9 cellular contexts compared by ENCODE assay signal in the genomic region with DNA sequence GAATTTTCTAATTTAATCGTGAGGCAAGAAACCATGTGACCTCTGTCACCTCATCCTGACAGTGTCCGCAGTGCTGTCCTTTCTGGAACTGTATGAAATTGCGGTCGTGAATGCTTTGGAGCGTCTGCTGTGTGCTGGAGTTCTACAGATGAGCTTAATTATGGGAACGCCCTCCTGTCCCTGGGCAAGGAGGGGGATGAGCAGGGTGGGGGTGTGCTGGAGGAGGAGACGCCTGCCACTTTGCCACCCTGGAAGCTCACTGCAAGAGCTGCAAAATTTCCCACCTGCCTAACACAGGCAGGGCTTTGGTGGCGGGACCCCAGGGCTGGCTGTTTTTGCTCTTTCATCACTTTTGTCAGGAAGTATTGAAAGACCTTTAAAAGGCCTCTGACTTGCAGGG. TPM values are rescaled to one million over a fixed set of nuclear protein-coding genes. Genes with fewer than 3 reads are reported as not detected.
A peak's percentile ranks its signal among the peaks of the same experiment; 100 is the strongest.
DNase-seq lines count a peak whose midpoint lies in the region; ATAC-seq, FAIRE-seq and TF ChIP-seq lines count a peak whose summit lies in the region.
"Had no signal": no experiment of that assay in that cellular context is flagged by ENCODE, and none has a peak within 500 bp of the region (broad histone marks: within the 10 kb centered on the region; RNA-seq: fewer than 3 reads in every experiment).

No MANE protein-coding gene starts in this region.

- peak overlapping the region; percentile 96 for H3K27ac Mint-ChIP-seq in CD8-positive, alpha-beta T cell
- H3K27ac Mint-ChIP-seq in activated naive CD8-positive, alpha-beta T cell: peak overlapping the region; percentile 97
- peak overlapping the region; percentile 84 to 97 (median 94) for H3K27ac Mint-ChIP-seq in naive thymus-derived CD4-positive, alpha-beta T cell

- no peak for TF ChIP-seq POLR2A in GM12892 (IDR thresholded peaks at IDR 0.05; ENCODE audit: low read depth, low read length)

- H3K27me3 Mint-ChIP-seq in CD8-positive, alpha-beta T cell (ENCODE audit: low read depth): no peaks in the 10 kb centered on the region
- H3K27me3 Mint-ChIP-seq in activated naive CD8-positive, alpha-beta T cell: no peaks in the 10 kb centered on the region
- H3K27me3 Mint-ChIP-seq in naive thymus-derived CD4-positive, alpha-beta T cell: no peaks in the 10 kb centered on the region

- TF ChIP-seq CTCF in CD8-positive, alpha-beta T cell (IDR thresholded peaks at IDR 0.05): no peak

- FAIRE-seq in GM12892 (lab: Jason Lieb, UNC): no peak

- H3K9me3 ChIP-seq in CD8-positive, alpha-beta T cell (ENCODE audit: low read length): no peaks in the 10 kb centered on the region
- H3K9me3 ChIP-seq in KOPT-K1 (ENCODE audit: insufficient read depth, low read length, poor library complexity, severe bottlenecking): peaks cover under 1% of the 10 kb centered on the region
- no peaks in the 10 kb centered on the region for H3K9me3 ChIP-seq in naive thymus-derived CD4-positive, alpha-beta T cell (ENCODE audit: control insufficient read depth in 2 of 3, low read length in 3 of 3)

- intact Hi-C loops in CD8-positive, alpha-beta T cell (cut with DNase I, micrococcal nuclease): no loop called here
- intact Hi-C loops in naive thymus-derived CD4-positive, alpha-beta T cell (cut with micrococcal nuclease): loop anchor here in 1 of 2 donors (5.0 to 10.0 kb wide), 3 partner anchors 286 to 1104 kb away; a partner anchor contains a TSS

- POLR2A ChIA-PET in CD8-positive, alpha-beta T cell (lab: Charles Lee): interaction anchor here (1.5 to 1.6 kb wide), 2 partner anchors 9 to 24 kb away, joined by 3 to 5 read pairs; no protein-coding TSS in a partner anchor
- POLR2A ChIA-PET in naive thymus-derived CD4-positive, alpha-beta T cell (lab: Charles Lee): interaction anchor here (1.2 to 2.4 kb wide), 3 partner anchors 12 to 24 kb away, joined by 5 to 9 read pairs (median 6); no protein-coding TSS in a partner anchor

- peak overlapping the region; percentile 36 for H3K27ac ChIP-seq in CD8-positive, alpha-beta T cell (ENCODE audit: low read depth, low read length)
- peak overlapping the region; percentile 68 for H3K27ac ChIP-seq in KOPT-K1 (ENCODE audit: low read depth, low read length, poor library complexity, severe bottlenecking)
- H3K27ac ChIP-seq in naive thymus-derived CD4-positive, alpha-beta T cell (ENCODE audit: low read depth, low read length): peak overlapping the region; percentile 66

- DNase-seq in CD8-positive, alpha-beta T cell: no peak
- DNase-seq in naive thymus-derived CD4-positive, alpha-beta T cell: no peak
- DNase-seq in LoVo (ENCODE audit: low spot score) (no peak), GM12892 (ENCODE audit: insufficient read length) (no peak)
- DNase-seq: NCI-H1048 had no signal

- no peaks in the 10 kb centered on the region for H3K27me3 ChIP-seq in CD8-positive, alpha-beta T cell (ENCODE audit: insufficient read depth, low read length)
- no peaks in the 10 kb centered on the region for H3K27me3 ChIP-seq in naive thymus-derived CD4-positive, alpha-beta T cell (ENCODE audit: control insufficient read depth in 2 of 2, insufficient read depth in 2 of 2, low read length in 2 of 2)

- no peaks in the 10 kb centered on the region for H3K36me3 ChIP-seq in CD8-positive, alpha-beta T cell (ENCODE audit: insufficient read depth, low read length)
- H3K36me3 ChIP-seq in KOPT-K1 (ENCODE audit: insufficient read depth, low read length): no peaks in the 10 kb centered on the region
- no peaks in the 10 kb centered on the region for H3K36me3 ChIP-seq in naive thymus-derived CD4-positive, alpha-beta T cell (ENCODE audit: control insufficient read depth in 2 of 3, insufficient read depth in 3 of 3, low read length in 3 of 3)

- CTCF ChIA-PET in CD8-positive, alpha-beta T cell (lab: Charles Lee): interaction anchor here (1.1 to 5.1 kb wide), 6 partner anchors 8 to 60 kb away, joined by 3 to 45 read pairs (median 10); a partner anchor contains a TSS
- CTCF ChIA-PET in naive thymus-derived CD4-positive, alpha-beta T cell (lab: Charles Lee): interaction anchor here (1.0 to 2.5 kb wide), 3 partner anchors 13 to 26 kb away, joined by 4 to 16 read pairs (median 4); no protein-coding TSS in a partner anchor

- no peak overlapping the region for H3K4me3 ChIP-seq in CD8-positive, alpha-beta T cell (ENCODE audit: low read depth, low read length)
- H3K4me3 ChIP-seq in naive thymus-derived CD4-positive, alpha-beta T cell (ENCODE audit: low read length): no peak overlapping the region

- no peaks in the 10 kb centered on the region for H3K9me3 Mint-ChIP-seq in CD8-positive, alpha-beta T cell
- H3K9me3 Mint-ChIP-seq in activated naive CD8-positive, alpha-beta T cell (ENCODE audit: low read depth): no peaks in the 10 kb centered on the region
- H3K9me3 Mint-ChIP-seq in naive thymus-derived CD4-positive, alpha-beta T cell: no peaks in the 10 kb centered on the region

- peaks cover 70% of the 10 kb centered on the region for H3K4me1 ChIP-seq in CD8-positive, alpha-beta T cell (ENCODE audit: insufficient read depth, low read length)
- peaks cover 58 to 69% of the 10 kb centered on the region in 2 donors for H3K4me1 ChIP-seq in naive thymus-derived CD4-positive, alpha-beta T cell (ENCODE audit: control insufficient read depth in 2 of 2, insufficient read depth in 2 of 2, low read length in 2 of 2)

- ATAC-seq in CD8-positive, alpha-beta T cell: no peak
- ATAC-seq in naive thymus-derived CD4-positive, alpha-beta T cell: no peak
- ATAC-seq in GM21515 (IDR thresholded peaks at IDR 0.05; ENCODE audit: unreplicated experiment) (no peak), GM19397 (IDR thresholded peaks at IDR 0.05; ENCODE audit: unreplicated experiment) (no peak)

- no peaks in the 10 kb centered on the region for H3K36me3 Mint-ChIP-seq in CD8-positive, alpha-beta T cell
- no peaks in the 10 kb centered on the region for H3K36me3 Mint-ChIP-seq in activated naive CD8-positive, alpha-beta T cell
- H3K36me3 Mint-ChIP-seq in naive thymus-derived CD4-positive, alpha-beta T cell: peaks cover 0 to 12% (median 0%) of the 10 kb centered on the region in 5 donors

- H3K4me3 Mint-ChIP-seq in CD8-positive, alpha-beta T cell: peak overlapping the region; percentile 84
- H3K4me3 Mint-ChIP-seq in activated naive CD8-positive, alpha-beta T cell: peak overlapping the region; percentile 85
- H3K4me3 Mint-ChIP-seq in naive thymus-derived CD4-positive, alpha-beta T cell: peak overlapping the region; percentile 79 to 93 (median 82)

- H3K4me1 Mint-ChIP-seq in CD8-positive, alpha-beta T cell (ENCODE audit: low read depth): peaks cover 82% of the 10 kb centered on the region
- H3K4me1 Mint-ChIP-seq in activated naive CD8-positive, alpha-beta T cell (ENCODE audit: low read depth): peaks cover 88% of the 10 kb centered on the region
- H3K4me1 Mint-ChIP-seq in naive thymus-derived CD4-positive, alpha-beta T cell: peaks cover 58 to 93% (median 84%) of the 10 kb centered on the region in 7 donors

RNA-seq across cellular contexts. Expression of a gene that starts 6.5 kb away (rescaled TPM):
- 100 to 1,000 TPM; 125 to 126 TPM for total RNA-seq in CD8-positive, alpha-beta T cell
- total RNA-seq in naive thymus-derived CD4-positive, alpha-beta T cell: 10 to 100 TPM; 68.6 to 88.1 (median 76.7) TPM
- polyA plus RNA-seq in naive thymus-derived CD4-positive, alpha-beta T cell: 10 to 100 TPM; 25.5 to 26.7 TPM
- 25.7 TPM for polyA plus RNA-seq in GM12892 (2012; ENCODE audit: missing spikeins)
